ENCODE assay signal across 23 cellular contexts in the genomic region with DNA sequence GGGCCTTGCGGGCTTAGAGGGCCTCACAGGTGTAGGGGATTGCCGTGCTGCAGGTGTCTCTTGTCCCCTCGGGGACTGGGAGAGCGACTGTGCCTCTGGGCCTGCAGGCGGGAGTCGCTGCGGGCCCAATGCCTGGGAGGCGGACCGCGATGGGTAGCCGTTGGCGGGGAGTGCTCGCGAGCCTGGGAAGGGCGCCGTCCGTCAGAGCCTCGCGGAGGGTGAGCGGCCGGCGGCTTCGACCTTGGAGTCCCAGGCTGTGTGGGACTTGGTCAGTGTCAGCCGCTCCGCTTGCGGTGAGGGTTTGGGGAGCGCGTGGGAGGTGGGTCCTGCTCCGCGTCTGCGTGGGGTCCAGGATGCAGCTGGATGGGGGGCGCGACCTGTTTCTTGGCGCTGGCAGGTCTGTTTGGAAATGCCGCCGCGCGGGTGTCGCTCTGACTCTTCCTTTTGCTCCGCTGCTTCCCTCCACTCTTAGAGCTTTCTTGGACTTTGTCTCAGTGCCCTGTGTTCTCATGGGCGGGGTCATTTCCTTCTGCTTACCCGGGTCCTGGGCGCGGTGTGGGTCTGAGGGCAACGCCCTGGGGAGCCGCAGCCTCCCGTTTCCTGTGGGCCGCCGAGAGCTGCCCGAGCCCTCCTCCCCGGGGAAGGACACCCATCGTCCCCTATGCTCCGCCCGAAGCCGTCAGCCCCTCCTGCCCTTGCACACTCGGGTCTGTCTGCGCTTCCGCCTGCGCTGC.
A peak's percentile ranks its signal among the peaks of the same experiment; 100 is the strongest.
DNase-seq lines count a peak whose midpoint lies in the region; ATAC-seq, FAIRE-seq and TF ChIP-seq lines count a peak whose summit lies in the region.
"Had no signal": no experiment of that assay in that cellular context is flagged by ENCODE, and none has a peak within 500 bp of the region (broad histone marks: within the 10 kb centered on the region; RNA-seq: fewer than 3 reads in every experiment).

No MANE protein-coding gene starts in this region.

- H3K36me3 Mint-ChIP-seq in T-helper 2 cell treated with Interferon-gamma antibody and Interleukin-4, amounts not matched to agents 5 μg/mL and 100 μg/mL, for 36 hours (ENCODE audit: low read depth) = peaks cover 41% of the 10 kb centered on the region
- H3K36me3 Mint-ChIP-seq in central memory CD8-positive, alpha-beta T cell (ENCODE audit: insufficient read depth) = peaks cover 30% of the 10 kb centered on the region
- peaks cover 91% of the 10 kb centered on the region for H3K36me3 Mint-ChIP-seq in stimulated activated memory B cell treated with anti-CD40 and anti-IgM and Interleukin-4, amounts not matched to agents 10 μg/mL and 1 μg/mL and 100 μg/mL, for 72 hours

- WGBS in right lobe of liver (ENCODE audit: insufficient coverage, low coverage, low lambda C conversion rate, missing lambda C conversion rate) = 71% methylated on average over 7 of the region's 59 CpGs

- DNase-seq in T-helper 2 cell treated with Interferon-gamma antibody and Interleukin-4, amounts not matched to agents 5 μg/mL and 100 μg/mL, for 36 hours (ENCODE audit: low spot score) = no peak
- no peak for DNase-seq in T-helper 2 cell
- no peak for DNase-seq in central memory CD8-positive, alpha-beta T cell (ENCODE audit: low spot score in 2 of 2)
- DNase-seq in right lobe of liver = no peak
- no peak for DNase-seq in urothelium cell line (ENCODE audit: low spot score)
- DNase-seq in NCI-H2171 (lab: John Stamatoyannopoulos, UW) = no peak
- DNase-seq in NCI-H2029 treated with DMSO at 0.1 percent for 48 hours (lab: John Stamatoyannopoulos, UW) = no peak
- DNase-seq: activated CD4-positive, CD25-positive, alpha-beta regulatory T cell; activated CD8-positive, alpha-beta memory T cell treated with anti-CD3 and anti-CD28 coated beads, Interleukin-2, amount 50 U/mL, for 4 hours; activated naive CD4-positive, alpha-beta T cell treated with anti-CD3 and anti-CD28 coated beads, Interleukin-2, amount 10 ng/mL, durations not matched to agents 7 days and 5 days; body of pancreas; CD4-positive, CD25-positive, alpha-beta regulatory T cell; effector CD8-positive, alpha-beta T cell; H7; Kasumi-1; mesendoderm; NCI-H146; NCI-H524 treated with DMSO at 0.1 percent for 48 hours; occipital lobe; spleen had no signal

- no peaks in the 10 kb centered on the region for H3K9me3 ChIP-seq in right lobe of liver
- H3K9me3 ChIP-seq: body of pancreas, spleen had no signal

- H3K27me3 ChIP-seq in right lobe of liver = no peaks in the 10 kb centered on the region
- H3K27me3 ChIP-seq: body of pancreas, spleen had no signal

- H3K27ac ChIP-seq in right lobe of liver = peak overlapping the region in 2 of 3 donors; percentile 16 to 63
- H3K27ac ChIP-seq: 22Rv1, body of pancreas had no signal

- peaks cover 2% of the 10 kb centered on the region for H3K4me1 Mint-ChIP-seq in T-helper 2 cell treated with Interferon-gamma antibody and Interleukin-4, amounts not matched to agents 5 μg/mL and 100 μg/mL, for 36 hours (ENCODE audit: low read depth)
- H3K4me1 Mint-ChIP-seq in central memory CD8-positive, alpha-beta T cell = peaks cover 13% of the 10 kb centered on the region
- H3K4me1 Mint-ChIP-seq in stimulated activated memory B cell treated with anti-CD40 and anti-IgM and Interleukin-4, amounts not matched to agents 10 μg/mL and 1 μg/mL and 100 μg/mL, for 72 hours = peaks cover 34% of the 10 kb centered on the region

- no peaks in the 10 kb centered on the region for H3K27me3 Mint-ChIP-seq in T-helper 2 cell treated with Interferon-gamma antibody and Interleukin-4, amounts not matched to agents 5 μg/mL and 100 μg/mL, for 36 hours (ENCODE audit: low read depth)
- no peaks in the 10 kb centered on the region for H3K27me3 Mint-ChIP-seq in central memory CD8-positive, alpha-beta T cell
- no peaks in the 10 kb centered on the region for H3K27me3 Mint-ChIP-seq in stimulated activated memory B cell treated with anti-CD40 and anti-IgM and Interleukin-4, amounts not matched to agents 10 μg/mL and 1 μg/mL and 100 μg/mL, for 72 hours
- H3K27me3 Mint-ChIP-seq: activated naive CD4-positive, alpha-beta T cell treated with anti-CD3 and anti-CD28 coated beads, Interleukin-2, amount 10 ng/mL, durations not matched to agents 7 days and 5 days; CD4-positive, CD25-positive, alpha-beta regulatory T cell had no signal

- peak overlapping the region; percentile 15 for H3K27ac Mint-ChIP-seq in T-helper 2 cell treated with Interferon-gamma antibody and Interleukin-4, amounts not matched to agents 5 μg/mL and 100 μg/mL, for 36 hours
- peak overlapping the region; percentile 81 for H3K27ac Mint-ChIP-seq in central memory CD8-positive, alpha-beta T cell (ENCODE audit: low read depth)
- H3K27ac Mint-ChIP-seq in stimulated activated memory B cell treated with anti-CD40 and anti-IgM and Interleukin-4, amounts not matched to agents 10 μg/mL and 1 μg/mL and 100 μg/mL, for 72 hours = peak overlapping the region; percentile 67

- no peak overlapping the region for H3K4me3 ChIP-seq in right lobe of liver
- H3K4me3 ChIP-seq: body of pancreas, spleen had no signal

- H3K4me1 ChIP-seq in right lobe of liver = peaks cover 0 to 12% (median 4%) of the 10 kb centered on the region in 4 donors
- H3K4me1 ChIP-seq: body of pancreas had no signal

- no peak for TF ChIP-seq CTCF in right lobe of liver (IDR thresholded peaks at IDR 0.05)

- H3K4me3 Mint-ChIP-seq in T-helper 2 cell treated with Interferon-gamma antibody and Interleukin-4, amounts not matched to agents 5 μg/mL and 100 μg/mL, for 36 hours = no peak overlapping the region
- H3K4me3 Mint-ChIP-seq in central memory CD8-positive, alpha-beta T cell = no peak overlapping the region
- peak overlapping the region; percentile 2 for H3K4me3 Mint-ChIP-seq in stimulated activated memory B cell treated with anti-CD40 and anti-IgM and Interleukin-4, amounts not matched to agents 10 μg/mL and 1 μg/mL and 100 μg/mL, for 72 hours
- H3K4me3 Mint-ChIP-seq: activated naive CD4-positive, alpha-beta T cell treated with anti-CD3 and anti-CD28 coated beads, Interleukin-2, amount 10 ng/mL, durations not matched to agents 7 days and 5 days; CD4-positive, CD25-positive, alpha-beta regulatory T cell had no signal

- no peak for TF ChIP-seq POLR2A in right lobe of liver (IDR thresholded peaks at IDR 0.05)

- FAIRE-seq in urothelium cell line (lab: Jason Lieb, UNC) = no peak
- FAIRE-seq: G401.6 had no signal

- ATAC-seq in central memory CD8-positive, alpha-beta T cell (replicated peaks; ENCODE audit: extremely low read depth, poor library complexity, severe bottlenecking) = no peak
- peak in 3 of 4 donors; percentile 12 to 32 (median 29) for ATAC-seq in right lobe of liver
- peak; percentile 66 for ATAC-seq in stimulated activated memory B cell treated with anti-CD40 and anti-IgM and Interleukin-4, amounts not matched to agents 10 μg/mL and 1 μg/mL and 100 μg/mL, for 72 hours
- ATAC-seq: body of pancreas had no signal

- intact Hi-C loops in right lobe of liver (cut with DNase I) = no loop called here

- H3K36me3 ChIP-seq in right lobe of liver = peaks cover 0 to 30% (median 9%) of the 10 kb centered on the region in 4 donors

- no peaks in the 10 kb centered on the region for H3K9me3 Mint-ChIP-seq in T-helper 2 cell treated with Interferon-gamma antibody and Interleukin-4, amounts not matched to agents 5 μg/mL and 100 μg/mL, for 36 hours
- H3K9me3 Mint-ChIP-seq in central memory CD8-positive, alpha-beta T cell = no peaks in the 10 kb centered on the region
- peaks cover 3% of the 10 kb centered on the region for H3K9me3 Mint-ChIP-seq in stimulated activated memory B cell treated with anti-CD40 and anti-IgM and Interleukin-4, amounts not matched to agents 10 μg/mL and 1 μg/mL and 100 μg/mL, for 72 hours
- H3K9me3 Mint-ChIP-seq: activated naive CD4-positive, alpha-beta T cell treated with anti-CD3 and anti-CD28 coated beads, Interleukin-2, amount 10 ng/mL, durations not matched to agents 7 days and 5 days had no signal

Comparison
In these comparisons a context has a peak if more than half of its experiments do, and no peak if none do; other contexts are left out.
1. H3K27ac Mint-ChIP-seq: peak in every context shown above with its lines; median percentile 81 in central memory CD8-positive, alpha-beta T cell; 67 in stimulated activated memory B cell treated with anti-CD40 and anti-IgM and Interleukin-4, amounts not matched to agents 10 μg/mL and 1 μg/mL and 100 μg/mL, for 72 hours; 15 in T-helper 2 cell treated with Interferon-gamma antibody and Interleukin-4, amounts not matched to agents 5 μg/mL and 100 μg/mL, for 36 hours.